8 cellular contexts compared by ENCODE assay signal in genomic region chr22:31616315-31616980, GRCh38. TPM values are rescaled to one million over a fixed set of nuclear protein-coding genes. Genes with fewer than 3 reads are reported as not detected.
DNase-seq lines count a peak whose midpoint lies in the region; ATAC-seq and TF ChIP-seq lines count a peak whose summit lies in the region.

No MANE protein-coding gene starts in this region.

- TF ChIP-seq POLR2A in GM18526 (IDR thresholded peaks at IDR 0.05; ENCODE audit: extremely low read depth, insufficient read length) (peak; percentile 17), vagina (IDR thresholded peaks at IDR 0.05) (no peak), tibial nerve (IDR thresholded peaks at IDR 0.05) (no peak)

- H3K9me3 ChIP-seq in vagina (no peaks in the 10 kb centered on the region), tibial nerve (no peaks in the 10 kb centered on the region)

- no peak overlapping the region for H3K4me3 ChIP-seq in vagina
- H3K4me3 ChIP-seq in tibial nerve = no peak overlapping the region

- TF ChIP-seq EP300 in tibial nerve (IDR thresholded peaks at IDR 0.05) = no peak

- ATAC-seq in HG02759 (IDR thresholded peaks at IDR 0.05; ENCODE audit: unreplicated experiment) (peak; percentile 76), sciatic nerve (peak; percentile 13)

- H3K27me3 Mint-ChIP-seq in activated T-cell treated with anti-CD3 and anti-CD28 coated beads, Interleukin-2, amount 50 U/mL, for 24 hours = no peaks in the 10 kb centered on the region

- peaks cover 86% of the 10 kb centered on the region for H3K36me3 Mint-ChIP-seq in activated T-cell treated with anti-CD3 and anti-CD28 coated beads, Interleukin-2, amount 50 U/mL, for 24 hours (ENCODE audit: low read depth)

- no peak for DNase-seq in activated T-cell treated with anti-CD3 and anti-CD28 coated beads, Interleukin-2, amount 50 U/mL, for 24 hours
- DNase-seq in sciatic nerve (ENCODE audit: low spot score) = no peak
- no peak for DNase-seq in NCI-H1436 (lab: John Stamatoyannopoulos, UW)
- DNase-seq in vagina (ENCODE audit: extremely low spot score in 2 of 2) = no peak
- no peak for DNase-seq in tibial nerve (ENCODE audit: low spot score in 2 of 2)
- DNase-seq in mesenteric fat pad (ENCODE audit: low spot score) = no peak

- H3K36me3 ChIP-seq in vagina (peaks cover 0 to 40% of the 10 kb centered on the region in 2 donors), tibial nerve (peaks cover 0 to 70% (median 5%) of the 10 kb centered on the region in 3 donors)

- H3K27ac ChIP-seq in vagina (no peak overlapping the region), tibial nerve (peak overlapping the region in 2 of 4 donors; percentile 46 to 55)

- TF ChIP-seq CTCF in vagina (IDR thresholded peaks at IDR 0.05) (no peak), tibial nerve (IDR thresholded peaks at IDR 0.05) (no peak)

- intact Hi-C loops in sciatic nerve (cut with DNase I) = no loop called here
- intact Hi-C loops in vagina (cut with DNase I) = no loop called here

- WGBS in tibial nerve, 2 donors = 77 to 78% methylated on average over 8 to 9 of the region's 9 CpGs

- no peak overlapping the region for H3K4me3 Mint-ChIP-seq in activated T-cell treated with anti-CD3 and anti-CD28 coated beads, Interleukin-2, amount 50 U/mL, for 24 hours

- H3K27ac Mint-ChIP-seq in activated T-cell treated with anti-CD3 and anti-CD28 coated beads, Interleukin-2, amount 50 U/mL, for 24 hours = peak overlapping the region; percentile 89

- H3K4me1 ChIP-seq in vagina (no peaks in the 10 kb centered on the region), tibial nerve (peaks cover 0 to 26% (median 8%) of the 10 kb centered on the region in 4 donors)

- H3K4me1 Mint-ChIP-seq in activated T-cell treated with anti-CD3 and anti-CD28 coated beads, Interleukin-2, amount 50 U/mL, for 24 hours (ENCODE audit: low read depth) = peaks cover 30% of the 10 kb centered on the region

- H3K9me3 Mint-ChIP-seq in activated T-cell treated with anti-CD3 and anti-CD28 coated beads, Interleukin-2, amount 50 U/mL, for 24 hours = no peaks in the 10 kb centered on the region

- H3K27me3 ChIP-seq in vagina (no peaks in the 10 kb centered on the region), tibial nerve (no peaks in the 10 kb centered on the region)

RNA-seq across cellular contexts. Expression of gene PISD, which starts 45.6 kb away (rescaled TPM):
- total RNA-seq in sciatic nerve (49.0 TPM), vagina (50.3 TPM), tibial nerve (10 to 100 TPM; 26.9 to 44.7 (median 36.2) TPM), mesenteric fat pad (138 TPM)
